2 cellular contexts compared by ENCODE assay signal in the genomic region with DNA sequence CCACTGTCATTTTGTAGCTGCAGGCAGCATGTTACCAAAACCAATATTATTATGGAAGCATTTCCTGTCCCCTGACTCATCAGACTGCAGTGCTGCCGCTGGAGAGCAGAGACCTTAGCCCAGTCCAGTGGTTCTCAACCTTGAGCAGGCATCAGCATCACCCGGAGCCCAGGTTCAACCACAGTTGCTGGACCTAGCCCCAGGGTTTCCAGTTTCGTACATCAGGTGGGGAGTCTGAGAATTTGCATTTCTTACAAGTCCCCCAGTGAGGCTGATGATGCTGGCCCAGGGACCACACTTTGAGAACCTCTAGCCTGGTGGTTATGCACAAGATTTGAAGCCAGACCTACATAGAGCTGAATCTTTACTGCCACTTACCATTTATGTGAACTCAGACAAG.
TF ChIP-seq lines count a peak whose summit lies in the region.

No MANE protein-coding gene starts in this region.

TF ChIP-seq in H1, 55 proteins besides CTCF, POLR2A, EP300 and RAD21:
- TF ChIP-seq KDM5A (IDR thresholded peaks at IDR 0.05; ENCODE audit: low read length) (no peak), SP1 (IDR thresholded peaks at IDR 0.05; ENCODE audit: low read depth, low read length) (no peak), SAP30 (IDR thresholded peaks at IDR 0.05; ENCODE audit: insufficient read depth, insufficient replicate concordance, low read length) (no peak), CEBPB (IDR thresholded peaks at IDR 0.05; ENCODE audit: low read depth, low read length) (no peak), JUND (IDR thresholded peaks at IDR 0.05; ENCODE audit: low read length) (no peak), MAFK (IDR thresholded peaks at IDR 0.05; ENCODE audit: low read depth, low read length) (no peak), GABPA (IDR thresholded peaks at IDR 0.05; ENCODE audit: borderline replicate concordance, insufficient read depth, low read length) (no peak), SIRT6 (IDR thresholded peaks at IDR 0.05; ENCODE audit: low read length) (no peak), JUN (IDR thresholded peaks at IDR 0.05; ENCODE audit: low read depth, low read length) (no peak), RFX5 (IDR thresholded peaks at IDR 0.05; ENCODE audit: borderline replicate concordance, low read depth, low read length) (no peak), RXRA (IDR thresholded peaks at IDR 0.05; ENCODE audit: insufficient read depth, low read depth, low read length) (no peak), SIX5 (IDR thresholded peaks at IDR 0.05; ENCODE audit: low read depth, low read length) (no peak), RBBP5 (IDR thresholded peaks at IDR 0.05; ENCODE audit: borderline replicate concordance, low read depth, low read length) (no peak), BCL11A (IDR thresholded peaks at IDR 0.05; ENCODE audit: low read depth in 2 of 2, low read length in 2 of 2) (no peak), SUZ12 (IDR thresholded peaks at IDR 0.05; ENCODE audit: low read length) (no peak), CREB1 (IDR thresholded peaks at IDR 0.05) (no peak), NRF1 (IDR thresholded peaks at IDR 0.05; ENCODE audit: low read depth, low read length) (no peak)
- TF ChIP-seq, protein P1, sequence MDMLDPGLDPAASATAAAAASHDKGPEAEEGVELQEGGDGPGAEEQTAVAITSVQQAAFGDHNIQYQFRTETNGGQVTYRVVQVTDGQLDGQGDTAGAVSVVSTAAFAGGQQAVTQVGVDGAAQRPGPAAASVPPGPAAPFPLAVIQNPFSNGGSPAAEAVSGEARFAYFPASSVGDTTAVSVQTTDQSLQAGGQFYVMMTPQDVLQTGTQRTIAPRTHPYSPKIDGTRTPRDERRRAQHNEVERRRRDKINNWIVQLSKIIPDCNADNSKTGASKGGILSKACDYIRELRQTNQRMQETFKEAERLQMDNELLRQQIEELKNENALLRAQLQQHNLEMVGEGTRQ (IDR thresholded peaks at IDR 0.05; ENCODE audit: low read length), result no peak
- TF ChIP-seq, protein P2, sequence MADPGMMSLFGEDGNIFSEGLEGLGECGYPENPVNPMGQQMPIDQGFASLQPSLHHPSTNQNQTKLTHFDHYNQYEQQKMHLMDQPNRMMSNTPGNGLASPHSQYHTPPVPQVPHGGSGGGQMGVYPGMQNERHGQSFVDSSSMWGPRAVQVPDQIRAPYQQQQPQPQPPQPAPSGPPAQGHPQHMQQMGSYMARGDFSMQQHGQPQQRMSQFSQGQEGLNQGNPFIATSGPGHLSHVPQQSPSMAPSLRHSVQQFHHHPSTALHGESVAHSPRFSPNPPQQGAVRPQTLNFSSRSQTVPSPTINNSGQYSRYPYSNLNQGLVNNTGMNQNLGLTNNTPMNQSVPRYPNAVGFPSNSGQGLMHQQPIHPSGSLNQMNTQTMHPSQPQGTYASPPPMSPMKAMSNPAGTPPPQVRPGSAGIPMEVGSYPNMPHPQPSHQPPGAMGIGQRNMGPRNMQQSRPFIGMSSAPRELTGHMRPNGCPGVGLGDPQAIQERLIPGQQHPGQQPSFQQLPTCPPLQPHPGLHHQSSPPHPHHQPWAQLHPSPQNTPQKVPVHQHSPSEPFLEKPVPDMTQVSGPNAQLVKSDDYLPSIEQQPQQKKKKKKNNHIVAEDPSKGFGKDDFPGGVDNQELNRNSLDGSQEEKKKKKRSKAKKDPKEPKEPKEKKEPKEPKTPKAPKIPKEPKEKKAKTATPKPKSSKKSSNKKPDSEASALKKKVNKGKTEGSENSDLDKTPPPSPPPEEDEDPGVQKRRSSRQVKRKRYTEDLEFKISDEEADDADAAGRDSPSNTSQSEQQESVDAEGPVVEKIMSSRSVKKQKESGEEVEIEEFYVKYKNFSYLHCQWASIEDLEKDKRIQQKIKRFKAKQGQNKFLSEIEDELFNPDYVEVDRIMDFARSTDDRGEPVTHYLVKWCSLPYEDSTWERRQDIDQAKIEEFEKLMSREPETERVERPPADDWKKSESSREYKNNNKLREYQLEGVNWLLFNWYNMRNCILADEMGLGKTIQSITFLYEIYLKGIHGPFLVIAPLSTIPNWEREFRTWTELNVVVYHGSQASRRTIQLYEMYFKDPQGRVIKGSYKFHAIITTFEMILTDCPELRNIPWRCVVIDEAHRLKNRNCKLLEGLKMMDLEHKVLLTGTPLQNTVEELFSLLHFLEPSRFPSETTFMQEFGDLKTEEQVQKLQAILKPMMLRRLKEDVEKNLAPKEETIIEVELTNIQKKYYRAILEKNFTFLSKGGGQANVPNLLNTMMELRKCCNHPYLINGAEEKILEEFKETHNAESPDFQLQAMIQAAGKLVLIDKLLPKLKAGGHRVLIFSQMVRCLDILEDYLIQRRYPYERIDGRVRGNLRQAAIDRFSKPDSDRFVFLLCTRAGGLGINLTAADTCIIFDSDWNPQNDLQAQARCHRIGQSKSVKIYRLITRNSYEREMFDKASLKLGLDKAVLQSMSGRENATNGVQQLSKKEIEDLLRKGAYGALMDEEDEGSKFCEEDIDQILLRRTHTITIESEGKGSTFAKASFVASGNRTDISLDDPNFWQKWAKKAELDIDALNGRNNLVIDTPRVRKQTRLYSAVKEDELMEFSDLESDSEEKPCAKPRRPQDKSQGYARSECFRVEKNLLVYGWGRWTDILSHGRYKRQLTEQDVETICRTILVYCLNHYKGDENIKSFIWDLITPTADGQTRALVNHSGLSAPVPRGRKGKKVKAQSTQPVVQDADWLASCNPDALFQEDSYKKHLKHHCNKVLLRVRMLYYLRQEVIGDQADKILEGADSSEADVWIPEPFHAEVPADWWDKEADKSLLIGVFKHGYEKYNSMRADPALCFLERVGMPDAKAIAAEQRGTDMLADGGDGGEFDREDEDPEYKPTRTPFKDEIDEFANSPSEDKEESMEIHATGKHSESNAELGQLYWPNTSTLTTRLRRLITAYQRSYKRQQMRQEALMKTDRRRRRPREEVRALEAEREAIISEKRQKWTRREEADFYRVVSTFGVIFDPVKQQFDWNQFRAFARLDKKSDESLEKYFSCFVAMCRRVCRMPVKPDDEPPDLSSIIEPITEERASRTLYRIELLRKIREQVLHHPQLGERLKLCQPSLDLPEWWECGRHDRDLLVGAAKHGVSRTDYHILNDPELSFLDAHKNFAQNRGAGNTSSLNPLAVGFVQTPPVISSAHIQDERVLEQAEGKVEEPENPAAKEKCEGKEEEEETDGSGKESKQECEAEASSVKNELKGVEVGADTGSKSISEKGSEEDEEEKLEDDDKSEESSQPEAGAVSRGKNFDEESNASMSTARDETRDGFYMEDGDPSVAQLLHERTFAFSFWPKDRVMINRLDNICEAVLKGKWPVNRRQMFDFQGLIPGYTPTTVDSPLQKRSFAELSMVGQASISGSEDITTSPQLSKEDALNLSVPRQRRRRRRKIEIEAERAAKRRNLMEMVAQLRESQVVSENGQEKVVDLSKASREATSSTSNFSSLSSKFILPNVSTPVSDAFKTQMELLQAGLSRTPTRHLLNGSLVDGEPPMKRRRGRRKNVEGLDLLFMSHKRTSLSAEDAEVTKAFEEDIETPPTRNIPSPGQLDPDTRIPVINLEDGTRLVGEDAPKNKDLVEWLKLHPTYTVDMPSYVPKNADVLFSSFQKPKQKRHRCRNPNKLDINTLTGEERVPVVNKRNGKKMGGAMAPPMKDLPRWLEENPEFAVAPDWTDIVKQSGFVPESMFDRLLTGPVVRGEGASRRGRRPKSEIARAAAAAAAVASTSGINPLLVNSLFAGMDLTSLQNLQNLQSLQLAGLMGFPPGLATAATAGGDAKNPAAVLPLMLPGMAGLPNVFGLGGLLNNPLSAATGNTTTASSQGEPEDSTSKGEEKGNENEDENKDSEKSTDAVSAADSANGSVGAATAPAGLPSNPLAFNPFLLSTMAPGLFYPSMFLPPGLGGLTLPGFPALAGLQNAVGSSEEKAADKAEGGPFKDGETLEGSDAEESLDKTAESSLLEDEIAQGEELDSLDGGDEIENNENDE (IDR thresholded peaks at IDR 0.05; ENCODE audit: insufficient replicate concordance, low read length), result no peak

TF ChIP-seq in SK-N-SH, 30 proteins besides CTCF, POLR2A, EP300 and RAD21:
- TF ChIP-seq, protein P3, sequence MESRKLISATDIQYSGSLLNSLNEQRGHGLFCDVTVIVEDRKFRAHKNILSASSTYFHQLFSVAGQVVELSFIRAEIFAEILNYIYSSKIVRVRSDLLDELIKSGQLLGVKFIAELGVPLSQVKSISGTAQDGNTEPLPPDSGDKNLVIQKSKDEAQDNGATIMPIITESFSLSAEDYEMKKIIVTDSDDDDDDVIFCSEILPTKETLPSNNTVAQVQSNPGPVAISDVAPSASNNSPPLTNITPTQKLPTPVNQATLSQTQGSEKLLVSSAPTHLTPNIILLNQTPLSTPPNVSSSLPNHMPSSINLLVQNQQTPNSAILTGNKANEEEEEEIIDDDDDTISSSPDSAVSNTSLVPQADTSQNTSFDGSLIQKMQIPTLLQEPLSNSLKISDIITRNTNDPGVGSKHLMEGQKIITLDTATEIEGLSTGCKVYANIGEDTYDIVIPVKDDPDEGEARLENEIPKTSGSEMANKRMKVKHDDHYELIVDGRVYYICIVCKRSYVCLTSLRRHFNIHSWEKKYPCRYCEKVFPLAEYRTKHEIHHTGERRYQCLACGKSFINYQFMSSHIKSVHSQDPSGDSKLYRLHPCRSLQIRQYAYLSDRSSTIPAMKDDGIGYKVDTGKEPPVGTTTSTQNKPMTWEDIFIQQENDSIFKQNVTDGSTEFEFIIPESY (IDR thresholded peaks at IDR 0.05; ENCODE audit: borderline replicate concordance, low read depth), result no peak
- TF ChIP-seq GATA2 (CRISPR knock-in tag; IDR thresholded peaks at IDR 0.05) (no peak), SMC3 (IDR thresholded peaks at IDR 0.05; ENCODE audit: low read depth, low read length) (no peak), FOSL2 (IDR thresholded peaks at IDR 0.05; ENCODE audit: borderline replicate concordance, low read depth) (no peak), JUND (IDR thresholded peaks at IDR 0.05) (no peak), TEAD4 (IDR thresholded peaks at IDR 0.05; ENCODE audit: borderline replicate concordance, insufficient read depth) (no peak), RXRA (IDR thresholded peaks at IDR 0.05; ENCODE audit: borderline replicate concordance, low read depth) (no peak), POLR2AphosphoS5 (IDR thresholded peaks at IDR 0.05; ENCODE audit: low read depth, low read length) (no peak), TCF12 (IDR thresholded peaks at IDR 0.05) (no peak), RFX5 (IDR thresholded peaks at IDR 0.05; ENCODE audit: low read length) (no peak), MXI1 (IDR thresholded peaks at IDR 0.05; ENCODE audit: low read depth, low read length) (no peak), SIN3A (IDR thresholded peaks at IDR 0.05; ENCODE audit: borderline replicate concordance, low read depth, low read length) (no peak), YY1 (IDR thresholded peaks at IDR 0.05; ENCODE audit: low read depth) (no peak)
- TF ChIP-seq, protein P4, sequence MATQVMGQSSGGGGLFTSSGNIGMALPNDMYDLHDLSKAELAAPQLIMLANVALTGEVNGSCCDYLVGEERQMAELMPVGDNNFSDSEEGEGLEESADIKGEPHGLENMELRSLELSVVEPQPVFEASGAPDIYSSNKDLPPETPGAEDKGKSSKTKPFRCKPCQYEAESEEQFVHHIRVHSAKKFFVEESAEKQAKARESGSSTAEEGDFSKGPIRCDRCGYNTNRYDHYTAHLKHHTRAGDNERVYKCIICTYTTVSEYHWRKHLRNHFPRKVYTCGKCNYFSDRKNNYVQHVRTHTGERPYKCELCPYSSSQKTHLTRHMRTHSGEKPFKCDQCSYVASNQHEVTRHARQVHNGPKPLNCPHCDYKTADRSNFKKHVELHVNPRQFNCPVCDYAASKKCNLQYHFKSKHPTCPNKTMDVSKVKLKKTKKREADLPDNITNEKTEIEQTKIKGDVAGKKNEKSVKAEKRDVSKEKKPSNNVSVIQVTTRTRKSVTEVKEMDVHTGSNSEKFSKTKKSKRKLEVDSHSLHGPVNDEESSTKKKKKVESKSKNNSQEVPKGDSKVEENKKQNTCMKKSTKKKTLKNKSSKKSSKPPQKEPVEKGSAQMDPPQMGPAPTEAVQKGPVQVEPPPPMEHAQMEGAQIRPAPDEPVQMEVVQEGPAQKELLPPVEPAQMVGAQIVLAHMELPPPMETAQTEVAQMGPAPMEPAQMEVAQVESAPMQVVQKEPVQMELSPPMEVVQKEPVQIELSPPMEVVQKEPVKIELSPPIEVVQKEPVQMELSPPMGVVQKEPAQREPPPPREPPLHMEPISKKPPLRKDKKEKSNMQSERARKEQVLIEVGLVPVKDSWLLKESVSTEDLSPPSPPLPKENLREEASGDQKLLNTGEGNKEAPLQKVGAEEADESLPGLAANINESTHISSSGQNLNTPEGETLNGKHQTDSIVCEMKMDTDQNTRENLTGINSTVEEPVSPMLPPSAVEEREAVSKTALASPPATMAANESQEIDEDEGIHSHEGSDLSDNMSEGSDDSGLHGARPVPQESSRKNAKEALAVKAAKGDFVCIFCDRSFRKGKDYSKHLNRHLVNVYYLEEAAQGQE (IDR thresholded peaks at IDR 0.05; ENCODE audit: low read depth, low read length), result no peak
- TF ChIP-seq, protein P5, sequence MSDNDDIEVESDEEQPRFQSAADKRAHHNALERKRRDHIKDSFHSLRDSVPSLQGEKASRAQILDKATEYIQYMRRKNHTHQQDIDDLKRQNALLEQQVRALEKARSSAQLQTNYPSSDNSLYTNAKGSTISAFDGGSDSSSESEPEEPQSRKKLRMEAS (IDR thresholded peaks at IDR 0.05; ENCODE audit: low read depth), result no peak
- TF ChIP-seq, protein P6, sequence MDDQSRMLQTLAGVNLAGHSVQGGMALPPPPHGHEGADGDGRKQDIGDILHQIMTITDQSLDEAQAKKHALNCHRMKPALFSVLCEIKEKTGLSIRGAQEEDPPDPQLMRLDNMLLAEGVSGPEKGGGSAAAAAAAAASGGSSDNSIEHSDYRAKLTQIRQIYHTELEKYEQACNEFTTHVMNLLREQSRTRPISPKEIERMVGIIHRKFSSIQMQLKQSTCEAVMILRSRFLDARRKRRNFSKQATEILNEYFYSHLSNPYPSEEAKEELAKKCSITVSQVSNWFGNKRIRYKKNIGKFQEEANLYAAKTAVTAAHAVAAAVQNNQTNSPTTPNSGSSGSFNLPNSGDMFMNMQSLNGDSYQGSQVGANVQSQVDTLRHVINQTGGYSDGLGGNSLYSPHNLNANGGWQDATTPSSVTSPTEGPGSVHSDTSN (IDR thresholded peaks at IDR 0.05), result no peak
TF ChIP-seq in SK-N-SH: peak in this region for 0.
